ENCODE assay signal across 1 cellular context in genomic region chr11:44095506-44096359, GRCh38.
TF ChIP-seq lines count a peak whose summit lies in the region.

Gene EXT2 (plus strand): TSS chr11:44095678. CDS start chr11:44107713, 12,035 bp downstream.

TF ChIP-seq in HEK293, 187 proteins besides CTCF, POLR2A, EP300 and RAD21 (continued from another document and continues in another):
- TF ChIP-seq SP3 (tag by site-specific recombination; IDR thresholded peaks at IDR 0.05) (peak; percentile 79), ZNF24 (tag by site-specific recombination; IDR thresholded peaks at IDR 0.05) (no peak), GLIS2 (tag by site-specific recombination; IDR thresholded peaks at IDR 0.05) (peak; percentile 41; the same call in 1 of the 2 replicates), ZNF175 (tag by site-specific recombination; IDR thresholded peaks at IDR 0.05) (no peak), ZNF664 (tag by site-specific recombination; IDR thresholded peaks at IDR 0.05) (no peak), ZNF76 (tag by site-specific recombination; IDR thresholded peaks at IDR 0.05; ENCODE audit: borderline replicate concordance, low read depth) (0 out of 2 replicates have a peak, but pooled peaks have one; percentile 32), ZNF600 (tag by site-specific recombination; IDR thresholded peaks at IDR 0.05) (no peak), ZNF19 (tag by site-specific recombination; IDR thresholded peaks at IDR 0.05; ENCODE audit: low read depth) (no peak), ZNF266 (tag by site-specific recombination; IDR thresholded peaks at IDR 0.05; ENCODE audit: low read depth) (no peak), SETDB1 (IDR thresholded peaks at IDR 0.05; ENCODE audit: insufficient read length, low read length) (no peak), ZNF366 (tag by site-specific recombination; conservative IDR thresholded peaks at IDR 0.05) (no peak), ZNF354C (tag by site-specific recombination; IDR thresholded peaks at IDR 0.05; ENCODE audit: borderline replicate concordance, low read depth) (no peak), ZNF747 (tag by site-specific recombination; IDR thresholded peaks at IDR 0.05) (no peak), ZSCAN5A (tag by site-specific recombination; IDR thresholded peaks at IDR 0.05) (no peak), ZNF629 (tag by site-specific recombination; IDR thresholded peaks at IDR 0.05) (no peak), ZNF133 (tag by site-specific recombination; IDR thresholded peaks at IDR 0.05) (no peak), ZNF324 (tag by site-specific recombination; IDR thresholded peaks at IDR 0.05) (no peak), ZNF26 (tag by site-specific recombination; IDR thresholded peaks at IDR 0.05) (no peak), KLF16 (tag by site-specific recombination; IDR thresholded peaks at IDR 0.05) (no peak), INSM2 (tag by site-specific recombination; IDR thresholded peaks at IDR 0.05) (no peak), MYNN (tag by site-specific recombination; IDR thresholded peaks at IDR 0.05; ENCODE audit: borderline replicate concordance) (no peak), ZNF768 (tag by site-specific recombination; IDR thresholded peaks at IDR 0.05) (no peak), ZNF548 (tag by site-specific recombination; IDR thresholded peaks at IDR 0.05) (no peak), ZNF610 (tag by site-specific recombination; IDR thresholded peaks at IDR 0.05; ENCODE audit: borderline replicate concordance) (no peak), ZNF157 (tag by site-specific recombination; IDR thresholded peaks at IDR 0.05) (no peak), ZNF280C (tag by site-specific recombination; IDR thresholded peaks at IDR 0.05) (no peak), ZNF549 (tag by site-specific recombination; IDR thresholded peaks at IDR 0.05) (no peak), ZNF561 (tag by site-specific recombination; IDR thresholded peaks at IDR 0.05; ENCODE audit: borderline replicate concordance) (no peak), GLI2 (tag by site-specific recombination; IDR thresholded peaks at IDR 0.05; ENCODE audit: borderline replicate concordance, low read depth) (no peak), ZNF585B (tag by site-specific recombination; IDR thresholded peaks at IDR 0.05) (no peak), EGR2 (tag by site-specific recombination; IDR thresholded peaks at IDR 0.05; ENCODE audit: low read depth) (peak; percentile 78), AEBP2 (tag by site-specific recombination; IDR thresholded peaks at IDR 0.05; ENCODE audit: borderline replicate concordance) (no peak), ZNF501 (tag by site-specific recombination; IDR thresholded peaks at IDR 0.05) (no peak), ZNF248 (tag by site-specific recombination; IDR thresholded peaks at IDR 0.05) (no peak), KLF10 (tag by site-specific recombination; IDR thresholded peaks at IDR 0.05) (0 out of 2 replicates have a peak, but pooled peaks have one; percentile 10), ZNF394 (tag by site-specific recombination; IDR thresholded peaks at IDR 0.05; ENCODE audit: borderline replicate concordance) (no peak), ZNF624 (tag by site-specific recombination; IDR thresholded peaks at IDR 0.05) (no peak), ZNF433 (tag by site-specific recombination; IDR thresholded peaks at IDR 0.05; ENCODE audit: low read depth) (no peak), ZNF777 (tag by site-specific recombination; IDR thresholded peaks at IDR 0.05; ENCODE audit: borderline replicate concordance) (0 out of 2 replicates have a peak, but pooled peaks have one; percentile 36), KLF1 (tag by site-specific recombination; IDR thresholded peaks at IDR 0.05) (no peak; the same call in 1 of the 2 replicates), ZFP69B (tag by site-specific recombination; IDR thresholded peaks at IDR 0.05) (no peak), ZNF560 (tag by site-specific recombination; IDR thresholded peaks at IDR 0.05; ENCODE audit: borderline replicate concordance) (no peak), ZNF223 (tag by site-specific recombination; IDR thresholded peaks at IDR 0.05) (no peak), ZNF776 (tag by site-specific recombination; IDR thresholded peaks at IDR 0.05; ENCODE audit: borderline replicate concordance) (no peak), ZNF645 (tag by site-specific recombination; IDR thresholded peaks at IDR 0.05) (no peak), PATZ1 (tag by site-specific recombination; IDR thresholded peaks at IDR 0.05) (0 out of 2 replicates have a peak, but pooled peaks have one; percentile 58), KLF9 (tag by site-specific recombination; IDR thresholded peaks at IDR 0.05; ENCODE audit: low read depth) (no peak), YY1 (tag by site-specific recombination; IDR thresholded peaks at IDR 0.05) (no peak), ZNF514 (tag by site-specific recombination; IDR thresholded peaks at IDR 0.05) (no peak), ZSCAN4 (tag by site-specific recombination; IDR thresholded peaks at IDR 0.05) (no peak), ZFP37 (tag by site-specific recombination; IDR thresholded peaks at IDR 0.05) (no peak), ZNF239 (tag by site-specific recombination; IDR thresholded peaks at IDR 0.05) (no peak), ZNF148 (tag by site-specific recombination; IDR thresholded peaks at IDR 0.05; ENCODE audit: borderline replicate concordance) (no peak), ZNF10 (tag by site-specific recombination; IDR thresholded peaks at IDR 0.05) (no peak), ZBTB20 (tag by site-specific recombination; IDR thresholded peaks at IDR 0.05) (no peak)
